17 cellular contexts compared by ENCODE assay signal in the genomic region with DNA sequence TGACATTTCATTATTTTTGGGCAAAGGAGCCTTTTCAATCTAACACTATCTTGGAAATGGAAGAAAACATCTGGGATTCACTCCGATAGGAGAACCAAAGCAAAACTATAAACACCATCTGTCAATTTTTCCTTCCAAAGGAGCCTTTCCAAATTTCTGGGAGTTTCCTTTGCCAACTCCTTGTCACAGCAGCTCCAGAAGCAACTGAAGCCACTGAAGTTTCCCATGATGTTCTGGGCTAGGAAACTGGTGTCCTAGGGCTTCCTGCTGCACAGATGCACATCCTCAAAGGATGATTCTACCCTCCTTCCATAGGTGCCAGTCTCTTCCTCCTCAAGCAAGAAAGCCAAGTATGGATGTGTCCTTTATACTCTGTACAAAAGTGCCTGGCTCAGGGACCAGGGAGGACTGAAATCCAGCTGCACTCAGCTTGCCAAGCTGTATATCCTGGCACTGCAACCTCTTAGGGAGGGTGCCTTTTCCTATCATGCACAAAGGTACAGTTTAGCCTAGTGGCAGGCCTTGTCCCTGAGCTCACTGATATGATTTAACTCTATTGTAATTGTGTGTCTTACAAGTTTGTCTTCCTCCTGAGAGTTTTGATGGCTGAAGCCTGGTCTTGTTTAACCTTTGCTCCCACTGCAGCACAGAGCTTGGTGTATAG. TPM values are rescaled to one million over a fixed set of nuclear protein-coding genes. Genes with fewer than 3 reads are reported as not detected.
A peak's percentile ranks its signal among the peaks of the same experiment; 100 is the strongest.
DNase-seq lines count a peak whose midpoint lies in the region; ATAC-seq and TF ChIP-seq lines count a peak whose summit lies in the region.
"Had no signal": no experiment of that assay in that cellular context is flagged by ENCODE, and none has a peak within 500 bp of the region (broad histone marks: within the 10 kb centered on the region; RNA-seq: fewer than 3 reads in every experiment).

No MANE protein-coding gene starts in this region.

- H3K79me2 ChIP-seq in HCT116 (ENCODE audit: insufficient read depth, low read length) = no peaks in the 10 kb centered on the region
- no peaks in the 10 kb centered on the region for H3K79me2 ChIP-seq in OCI-LY3 (ENCODE audit: low read length)
- H3K79me2 ChIP-seq in trophoblast cell (ENCODE audit: control insufficient read depth, insufficient read depth, low read length, poor library complexity) = no peaks in the 10 kb centered on the region

- no peak overlapping the region for H3K14ac ChIP-seq in trophoblast cell (ENCODE audit: low read length)

- ATAC-seq in HCT116 = peak; percentile 36; the same call in 1 of the 2 replicates
- peak; percentile 54 to 90 (median 78) for ATAC-seq in heart right ventricle
- ATAC-seq in HG02885 (IDR thresholded peaks at IDR 0.05; ENCODE audit: poor library complexity, unreplicated experiment) = no peak
- ATAC-seq: activated CD8-positive, alpha-beta memory T cell treated with anti-CD3 and anti-CD28 coated beads, Interleukin-2, amount 10 ng/mL, durations not matched to agents 7 days and 5 days; stimulated activated naive CD8-positive, alpha-beta T cell treated with anti-CD3 and anti-CD28 coated beads, Interleukin-15, amount 100 ng/mL, for 72 hours; T-cell had no signal

- H4K91ac ChIP-seq in trophoblast cell (ENCODE audit: low read depth, low read length) = no peak overlapping the region

- no peak overlapping the region for H3K4me3 ChIP-seq in HCT116 (replicated peaks in 1 of 2; ENCODE audit: low read depth in 1 of 2, low read length in 2 of 2)
- H3K4me3 ChIP-seq in OCI-LY3 (ENCODE audit: low read length) = no peak overlapping the region
- no peak overlapping the region for H3K4me3 ChIP-seq in heart right ventricle
- H3K4me3 ChIP-seq in trophoblast cell (ENCODE audit: low read depth, low read length) = no peak overlapping the region
- H3K4me3 ChIP-seq: ascending aorta had no signal

- BruUV-seq in HCT116 (replicated peaks; lab: Mats Ljungman, UMichigan) = no TSS peak

- no peak overlapping the region for H4K12ac ChIP-seq in trophoblast cell (ENCODE audit: low read depth, low read length)

- peak overlapping the region; percentile 4 for H3K23ac ChIP-seq in trophoblast cell (ENCODE audit: low read length)

- H3K4me1 ChIP-seq in HCT116 (ENCODE audit: control insufficient read depth in 1 of 2, insufficient read depth in 2 of 2, low read length in 2 of 2) = no peaks in the 10 kb centered on the region
- H3K4me1 ChIP-seq in OCI-LY3 (ENCODE audit: low read length) = peaks cover 15% of the 10 kb centered on the region
- peaks cover 0 to 26% (median 14%) of the 10 kb centered on the region in 9 donors for H3K4me1 ChIP-seq in heart right ventricle
- no peaks in the 10 kb centered on the region for H3K4me1 ChIP-seq in trophoblast cell (ENCODE audit: control insufficient read depth in 1 of 2, insufficient read depth in 2 of 2, low read length in 2 of 2)
- H3K4me1 ChIP-seq: ascending aorta had no signal

- POLR2A ChIA-PET in HCT116 (lab: Charles Lee) = interaction anchor here (0.7 to 2.3 kb wide), 2 partner anchors 8 to 72 kb away, joined by 3 to 14 read pairs; a partner anchor contains a TSS

- H2AFZ ChIP-seq in HCT116 (ENCODE audit: low read depth, low read length, poor library complexity, severe bottlenecking) (no peak overlapping the region), OCI-LY3 (ENCODE audit: low read depth, low read length) (no peak overlapping the region), trophoblast cell (ENCODE audit: insufficient read depth, low read length, poor library complexity) (no peak overlapping the region)

- H2BK12ac ChIP-seq in trophoblast cell (ENCODE audit: low read length) = no peak overlapping the region

- no peaks in the 10 kb centered on the region for H3K79me1 ChIP-seq in trophoblast cell (ENCODE audit: low read length)

- TF ChIP-seq POLR2A in HCT116 (IDR thresholded peaks at IDR 0.05; ENCODE audit: borderline replicate concordance, extremely low read depth, insufficient read depth, insufficient read length) = no peak

- H3K4ac ChIP-seq in trophoblast cell (ENCODE audit: low read depth, low read length) = no peak overlapping the region

- 46 to 76% methylated on average over 1 of the region's 1 CpG for WGBS in heart right ventricle, 2 donors
- WGBS in trophoblast cell (ENCODE audit: extremely low coverage, insufficient coverage, insufficient read length) = no CpG with 5 or more reads among the region's 1 CpG

- H3K9me3 ChIP-seq in HCT116 (ENCODE audit: control insufficient read depth in 1 of 2, insufficient read depth in 1 of 2, low read depth in 1 of 2, low read length in 2 of 2) = no peaks in the 10 kb centered on the region
- no peaks in the 10 kb centered on the region for H3K9me3 ChIP-seq in OCI-LY3 (ENCODE audit: insufficient read depth, low read length)
- H3K9me3 ChIP-seq in heart right ventricle = no peaks in the 10 kb centered on the region
- no peaks in the 10 kb centered on the region for H3K9me3 ChIP-seq in trophoblast cell (ENCODE audit: insufficient read depth, low read depth, low read length)
- H3K9me3 ChIP-seq: ascending aorta had no signal

- intact Hi-C loops in HCT116 (cut with micrococcal nuclease) = no loop called here
- intact Hi-C loops in heart right ventricle (cut with DNase I) = loop anchor here in 2 of 10 donors (10.0 kb wide), 1 partner anchor 46 kb away; a partner anchor contains a TSS

- H3K36me3 ChIP-seq in HCT116 (ENCODE audit: control insufficient read depth in 1 of 2, insufficient read depth in 2 of 2, low read length in 2 of 2) = no peaks in the 10 kb centered on the region
- H3K36me3 ChIP-seq in OCI-LY3 (replicated peaks; ENCODE audit: low read depth, low read length) = no peaks in the 10 kb centered on the region
- no peaks in the 10 kb centered on the region for H3K36me3 ChIP-seq in heart right ventricle
- no peaks in the 10 kb centered on the region for H3K36me3 ChIP-seq in trophoblast cell (ENCODE audit: control insufficient read depth in 1 of 2, insufficient read depth in 2 of 2, low read length in 2 of 2)
- H3K36me3 ChIP-seq: ascending aorta had no signal

- CTCF ChIA-PET in HCT116 (lab: Charles Lee) = interaction anchor here (2.0 kb wide), 1 partner anchor 15 kb away, joined by 5 read pairs; no protein-coding TSS in a partner anchor

- no peak for TF ChIP-seq CTCF in HCT116 (IDR thresholded peaks at IDR 0.05 in 2 of 3, conservative IDR thresholded peaks at IDR 0.05 in 1 of 3; ENCODE audit: borderline replicate concordance in 1 of 3, insufficient read depth in 1 of 3, low read depth in 2 of 3, low read length in 2 of 3)
- TF ChIP-seq CTCF in OCI-LY3 (IDR thresholded peaks at IDR 0.05; ENCODE audit: low read depth, low read length) = no peak
- peak in 2 of 9 donors; percentile 14 to 22 for TF ChIP-seq CTCF in heart right ventricle (IDR thresholded peaks at IDR 0.05)

- DNase-seq in HCT116 (ENCODE audit: low read depth, low spot score) (no peak), heart right ventricle (peak in 1 of 2 donors; percentile 17), trophoblast cell (no peak), NCI-H526 treated with DMSO at 0.1 percent for 48 hours (lab: John Stamatoyannopoulos, UW) (no peak), SHP77 (lab: John Stamatoyannopoulos, UW) (no peak)
- DNase-seq: activated B cell treated with CpG ODN at 0.5 μM for 24 hours; activated CD8-positive, alpha-beta memory T cell treated with anti-CD3 and anti-CD28 coated beads, Interleukin-2, amount 10 ng/mL, durations not matched to agents 7 days and 5 days; activated gamma-delta T cell; HCEC 1CT; head of caudate nucleus; kidney glomerular epithelial cell; NCI-H226; stimulated activated naive CD8-positive, alpha-beta T cell treated with anti-CD3 and anti-CD28 coated beads, Interleukin-15, amount 100 ng/mL, for 72 hours; T-cell had no signal

- no peaks in the 10 kb centered on the region for H3K27me3 ChIP-seq in HCT116 (ENCODE audit: insufficient read depth, low read length)
- no peaks in the 10 kb centered on the region for H3K27me3 ChIP-seq in OCI-LY3 (ENCODE audit: low read depth, low read length)
- no peaks in the 10 kb centered on the region for H3K27me3 ChIP-seq in heart right ventricle
- no peaks in the 10 kb centered on the region for H3K27me3 ChIP-seq in trophoblast cell (ENCODE audit: insufficient read depth, low read length)
- H3K27me3 ChIP-seq: ascending aorta had no signal

- no peak overlapping the region for H3K9ac ChIP-seq in HCT116 (ENCODE audit: low read length)
- no peak overlapping the region for H3K9ac ChIP-seq in OCI-LY3 (ENCODE audit: low read length)
- no peak overlapping the region for H3K9ac ChIP-seq in trophoblast cell (ENCODE audit: low read length)

- no peak overlapping the region for H3K27ac ChIP-seq in HCT116 (ENCODE audit: low read depth, low read length)
- H3K27ac ChIP-seq in OCI-LY3 (ENCODE audit: low read length) = 0 out of 2 replicates have a peak overlapping the region, but pooled peaks have one; percentile 6
- peak overlapping the region in 7 of 10 donors; percentile 20 to 62 (median 38) for H3K27ac ChIP-seq in heart right ventricle
- no peak overlapping the region for H3K27ac ChIP-seq in trophoblast cell (ENCODE audit: low read depth, low read length)
- H3K27ac ChIP-seq: ascending aorta had no signal

- no peaks in the 10 kb centered on the region for H3K9me2 ChIP-seq in HCT116 (ENCODE audit: insufficient read depth)

- RAD21 ChIA-PET in HCT116 (lab: Charles Lee; ENCODE audit: low non-redundant PET in 1 of 2, low total read pairs in 2 of 2, uncharacterized antibody in 2 of 2, unreplicated experiment in 2 of 2) = no interaction called here

- H4K20me1 ChIP-seq in HCT116 (ENCODE audit: insufficient read depth) (no peaks in the 10 kb centered on the region), OCI-LY3 (ENCODE audit: insufficient read depth, low read length) (no peaks in the 10 kb centered on the region)

- H2BK5ac ChIP-seq in trophoblast cell (ENCODE audit: low read depth, low read length, poor library complexity) = no peak overlapping the region

- no peak overlapping the region for H2AK5ac ChIP-seq in trophoblast cell (ENCODE audit: low read length)

- no peak overlapping the region for H4K8ac ChIP-seq in trophoblast cell (ENCODE audit: low read depth, low read length)

- H3K4me2 ChIP-seq in HCT116 (ENCODE audit: low read length) = no peak overlapping the region
- no peak overlapping the region for H3K4me2 ChIP-seq in OCI-LY3 (ENCODE audit: low read length)
- H3K4me2 ChIP-seq in trophoblast cell (ENCODE audit: low read length) = no peak overlapping the region

- H2BK120ac ChIP-seq in trophoblast cell (ENCODE audit: insufficient read depth, low read length, poor library complexity) = no peak overlapping the region

- no peak overlapping the region for H3K18ac ChIP-seq in trophoblast cell (ENCODE audit: low read length)

- no peak for TF ChIP-seq RAD21 in HCT116 (IDR thresholded peaks at IDR 0.05; ENCODE audit: low read depth)

RNA-seq across cellular contexts. Expression of a gene that starts 8.5 kb away (rescaled TPM):
- total RNA-seq in HCT116 (2021; ENCODE audit: unreplicated experiment) (30.8 TPM), heart right ventricle (10 to 100 TPM; 39.5 to 54.2 (median 43.3) TPM)
- polyA plus RNA-seq in HCT116 (2012) = 33.5 and 34.9 TPM in 2 replicates
- 10 to 100 TPM; 18.4 to 41.1 TPM for polyA plus RNA-seq in heart right ventricle
- polyA plus RNA-seq in trophoblast cell (2013) = 80.6 and 83.7 TPM in 2 replicates

RNA-seq across cellular contexts. Expression of a gene that starts 43.9 kb away (rescaled TPM):
- total RNA-seq in HCT116 (2021; ENCODE audit: unreplicated experiment) (40.2 TPM), heart right ventricle (10 to 100 TPM; 13.8 to 24.2 (median 16.7) TPM)
- polyA plus RNA-seq in HCT116 (2012) = 26.1 and 27.4 TPM in 2 replicates
- 1 to 10 TPM; 6.4 to 9.8 TPM for polyA plus RNA-seq in heart right ventricle
- polyA plus RNA-seq in trophoblast cell (2013) = 80.2 and 88.4 TPM in 2 replicates

Comparison
In these comparisons a context has a peak if more than half of its experiments do, and no peak if none do; other contexts are left out.
1. H3K27ac ChIP-seq: peak in OCI-LY3 (single experiment) and heart right ventricle (7 of 10); none in HCT116 (single experiment) and trophoblast cell (single experiment).